ENCODE assay signal across 15 cellular contexts in the genomic region with DNA sequence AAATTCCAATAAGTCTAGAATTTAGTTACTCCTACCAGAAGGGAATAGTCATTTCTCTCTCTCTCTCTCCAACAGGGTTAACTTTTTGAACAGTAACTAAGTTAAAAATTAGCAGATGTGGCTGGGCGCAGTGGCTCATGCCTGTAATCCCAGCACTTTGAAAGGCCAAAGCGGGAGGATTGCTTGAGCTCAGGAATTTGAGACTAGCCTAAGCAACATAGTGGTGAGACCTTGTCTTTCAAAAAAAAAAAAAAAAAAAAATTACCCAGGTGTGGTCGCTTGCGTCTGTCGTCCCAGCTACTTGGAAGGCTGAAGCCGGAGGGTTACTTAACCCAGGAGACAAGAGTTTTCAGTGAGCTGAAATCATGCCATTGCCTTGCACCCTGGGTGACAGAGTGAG.
DNase-seq lines count a peak whose midpoint lies in the region; ATAC-seq and TF ChIP-seq lines count a peak whose summit lies in the region.
"Had no signal": no experiment of that assay in that cellular context is flagged by ENCODE, and none has a peak within 500 bp of the region (broad histone marks: within the 10 kb centered on the region; RNA-seq: fewer than 3 reads in every experiment).

No MANE protein-coding gene starts in this region.

- H3K27ac Mint-ChIP-seq in nephron: peak overlapping the region; percentile 61 to 73 (median 71)
- H3K27ac Mint-ChIP-seq: CD14-positive monocyte; CD8-positive, alpha-beta T cell had no signal

- ATAC-seq in mucosa of descending colon: no peak
- ATAC-seq: A549; CD8-positive, alpha-beta T cell had no signal

- H3K4me1 ChIP-seq in mucosa of descending colon (ENCODE audit: low read depth) (no peaks in the 10 kb centered on the region), ascending aorta (no peaks in the 10 kb centered on the region)
- H3K4me1 ChIP-seq: A549 had no signal

- peak overlapping the region in 1 of 3 experiments; percentile 10 for H3K4me3 Mint-ChIP-seq in nephron
- H3K4me3 Mint-ChIP-seq: CD14-positive monocyte; CD8-positive, alpha-beta T cell had no signal

- no peaks in the 10 kb centered on the region for H3K36me3 Mint-ChIP-seq in nephron (ENCODE audit: low read depth)
- H3K36me3 Mint-ChIP-seq: CD14-positive monocyte; CD8-positive, alpha-beta T cell had no signal

- H3K9me3 Mint-ChIP-seq in nephron: no peaks in the 10 kb centered on the region
- H3K9me3 Mint-ChIP-seq: CD14-positive monocyte; CD8-positive, alpha-beta T cell had no signal

- H3K27ac ChIP-seq in ascending aorta: no peak overlapping the region
- H3K27ac ChIP-seq: A549, GM23248 had no signal

- no peaks in the 10 kb centered on the region for H3K4me1 Mint-ChIP-seq in nephron
- H3K4me1 Mint-ChIP-seq: CD14-positive monocyte had no signal

- no peaks in the 10 kb centered on the region for H3K27me3 Mint-ChIP-seq in nephron (ENCODE audit: low read depth)

- H3K4me3 ChIP-seq in epithelial cell of proximal tubule (ENCODE audit: low read depth, low read length) (no peak overlapping the region), kidney epithelial cell (ENCODE audit: low read depth, low read length) (no peak overlapping the region), mucosa of descending colon (no peak overlapping the region), ascending aorta (no peak overlapping the region)
- H3K4me3 ChIP-seq: A549, GM23248 had no signal

- H3K36me3 ChIP-seq in kidney epithelial cell (ENCODE audit: control insufficient read depth, insufficient read depth, low read length) (no peaks in the 10 kb centered on the region), mucosa of descending colon (ENCODE audit: low read depth) (no peaks in the 10 kb centered on the region), ascending aorta (no peaks in the 10 kb centered on the region)

- TF ChIP-seq CTCF in epithelial cell of proximal tubule (conservative IDR thresholded peaks at IDR 0.05; ENCODE audit: low read depth, low read length) (no peak), kidney epithelial cell (IDR thresholded peaks at IDR 0.05; ENCODE audit: insufficient read depth, low read length, poor library complexity, severe bottlenecking) (no peak), nephron (IDR thresholded peaks at IDR 0.05; ENCODE audit: unreplicated experiment in 3 of 3) (no peak), mucosa of descending colon (IDR thresholded peaks at IDR 0.05) (no peak), ascending aorta (IDR thresholded peaks at IDR 0.05) (no peak)

- H3K9me3 ChIP-seq in mucosa of descending colon (no peaks in the 10 kb centered on the region), ascending aorta (no peaks in the 10 kb centered on the region)
- H3K9me3 ChIP-seq: A549 had no signal

- H3K27me3 ChIP-seq in kidney epithelial cell (ENCODE audit: control insufficient read depth, insufficient read depth, low read length) (no peaks in the 10 kb centered on the region), ascending aorta (no peaks in the 10 kb centered on the region)

- DNase-seq in epithelial cell of proximal tubule (ENCODE audit: low read depth) (peak; percentile 46), kidney epithelial cell (ENCODE audit: low read depth) (peak; percentile 39), mucosa of descending colon (no peak), ascending aorta (ENCODE audit: low spot score in 2 of 2) (no peak)
- no peak for DNase-seq in activated naive CD4-positive, alpha-beta T cell treated with Interleukin-2 at 50 U/mL for 16 hours
- DNase-seq: CD8-positive, alpha-beta T cell; COR-L47; DMS153; DMS79 treated with DMSO at 0.1 percent for 48 hours; EL; GM23248; H7 had no signal

- intact Hi-C loops in mucosa of descending colon (cut with DNase I, micrococcal nuclease) (no loop called here), ascending aorta (cut with DNase I) (no loop called here)

Comparison
In these comparisons a context has a peak if more than half of its experiments do, and no peak if none do; other contexts are left out.
1. DNase-seq: peak in epithelial cell of proximal tubule (single experiment) and kidney epithelial cell (single experiment); none in mucosa of descending colon (0 of 3), ascending aorta (0 of 2) and activated naive CD4-positive, alpha-beta T cell treated with Interleukin-2 at 50 U/mL for 16 hours (single experiment).